ENCODE assay signal across 12 cellular contexts in the genomic region with DNA sequence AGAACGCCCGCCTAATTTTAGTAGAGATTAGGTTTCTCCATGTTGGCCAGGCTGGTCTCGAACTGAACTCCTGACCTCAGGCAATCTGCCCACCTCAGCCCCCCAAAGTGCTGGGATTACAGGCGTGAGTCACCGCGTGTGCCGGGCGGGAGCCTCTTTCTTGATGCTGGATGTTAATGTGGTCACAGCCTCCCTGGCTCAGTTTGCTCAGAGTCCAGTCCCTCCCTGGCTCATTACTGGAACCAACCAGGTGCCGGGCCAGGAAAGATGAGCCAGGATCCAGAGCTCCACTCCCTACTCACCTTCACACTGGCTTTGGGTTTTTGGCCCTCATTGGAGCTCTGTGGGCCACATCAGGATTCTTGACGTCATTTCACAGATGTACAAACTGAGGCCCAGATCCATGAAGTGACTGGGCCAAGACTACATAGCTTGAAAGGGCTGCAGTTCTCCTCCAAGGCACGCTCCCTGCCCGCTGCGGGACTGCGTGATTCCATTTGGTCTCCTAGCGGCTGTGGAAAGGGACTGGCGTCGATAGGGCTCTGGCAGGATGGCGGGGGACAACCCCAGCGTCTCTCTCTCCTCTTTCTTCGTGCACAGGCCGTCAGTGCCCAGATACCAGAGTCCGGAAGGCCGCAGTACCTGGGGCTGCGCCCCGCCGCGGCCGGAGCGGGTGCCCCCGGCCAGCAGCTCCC.
"Had no signal": no experiment of that assay in that cellular context is flagged by ENCODE, and none has a peak within 500 bp of the region (broad histone marks: within the 10 kb centered on the region; RNA-seq: fewer than 3 reads in every experiment).

No MANE protein-coding gene starts in this region.

- H3K36me3 ChIP-seq: esophagus squamous epithelium, left lung, spleen had no signal

- H3K9me3 Mint-ChIP-seq: activated CD4-positive, alpha-beta memory T cell treated with anti-CD3 and anti-CD28 coated beads, Interleukin-2, amount 10 ng/mL, durations not matched to agents 7 days and 5 days had no signal

- DNase-seq: activated gamma-delta T cell treated with Interleukin-2 at 50 U/mL for 16 hours, dorsolateral prefrontal cortex, esophagus squamous epithelium, foreskin fibroblast, head of caudate nucleus, posterior cingulate gyrus had no signal

- H3K9me3 ChIP-seq: esophagus squamous epithelium, left lung, spleen had no signal

- H3K27ac ChIP-seq: dorsolateral prefrontal cortex, esophagus squamous epithelium, left lung, spleen had no signal

- H3K4me3 ChIP-seq: dorsolateral prefrontal cortex had no signal

- FAIRE-seq: bronchial epithelial cell, urothelium cell line had no signal

- ATAC-seq: sciatic nerve had no signal
